Comparison of ENCODE assay signal across 25 cellular contexts in genomic region chr12:108346022-108346633, GRCh38. TPM values are rescaled to one million over a fixed set of nuclear protein-coding genes. Genes with fewer than 3 reads are reported as not detected.
"Had no signal": no experiment of that assay in that cellular context is flagged by ENCODE, and none has a peak within 500 bp of the region (broad histone marks: within the 10 kb centered on the region; RNA-seq: fewer than 3 reads in every experiment).

No MANE protein-coding gene starts in this region.

- H3K36me3 Mint-ChIP-seq: activated naive CD4-positive, alpha-beta T cell treated with anti-CD3 and anti-CD28 coated beads, Interleukin-2, amount 50 U/mL, for 72 hours; brain had no signal

- H3K4me1 ChIP-seq: SJSA1 had no signal

- ATAC-seq: activated CD8-positive, alpha-beta T cell treated with anti-CD3 and anti-CD28 coated beads, Interleukin-2, amount 10 ng/mL, durations not matched to agents 7 days and 5 days; activated naive CD8-positive, alpha-beta T cell treated with anti-CD3 and anti-CD28 coated beads, Interleukin-2, amount 50 U/mL, for 24 hours; SK-N-SH treated with all-trans-retinoic acid at 6 μM for 48 hours had no signal

- H3K9me3 Mint-ChIP-seq: activated naive CD8-positive, alpha-beta T cell treated with anti-CD3 and anti-CD28 coated beads, Interleukin-2, amount 50 U/mL, for 24 hours; activated T-cell treated with anti-CD3 and anti-CD28 coated beads, Interleukin-2, amount 50 U/mL, for 24 hours; T-helper 2 cell treated with Interferon-gamma antibody and Interleukin-4, amounts not matched to agents 5 μg/mL and 100 μg/mL, for 36 hours had no signal

- H3K27ac ChIP-seq: SJSA1 had no signal

- H3K36me3 ChIP-seq: SJSA1 had no signal

- H3K4me1 Mint-ChIP-seq: activated naive CD8-positive, alpha-beta T cell treated with anti-CD3 and anti-CD28 coated beads, Interleukin-2, amount 50 U/mL, for 24 hours had no signal

- H3K4me3 ChIP-seq: SJSA1 had no signal

- H3K27ac Mint-ChIP-seq: activated CD8-positive, alpha-beta T cell treated with anti-CD3 and anti-CD28 coated beads, Interleukin-2, amount 10 ng/mL, durations not matched to agents 7 days and 5 days; activated naive CD4-positive, alpha-beta T cell treated with anti-CD3 and anti-CD28 coated beads, Interleukin-2, amount 50 U/mL, for 72 hours; activated naive CD8-positive, alpha-beta T cell treated with anti-CD3 and anti-CD28 coated beads, Interleukin-2, amount 50 U/mL, for 24 hours; activated T-cell treated with anti-CD3 and anti-CD28 coated beads, Interleukin-2, amount 50 U/mL, for 24 hours; T-helper 2 cell treated with Interferon-gamma antibody and Interleukin-4, amounts not matched to agents 5 μg/mL and 100 μg/mL, for 36 hours had no signal

- DNase-seq: activated CD4-positive, alpha-beta T cell treated with anti-CD3 and anti-CD28 coated beads for 48 hours; activated CD4-positive, alpha-beta T cell treated with anti-CD3 and anti-CD28 coated beads, Interleukin-2, amount 50 U/mL, for 4 hours; activated CD4-positive, CD25-positive, alpha-beta regulatory T cell treated with anti-CD3 and anti-CD28 coated beads, Interleukin-2, amount 50 U/mL, for 72 hours; activated CD8-positive, alpha-beta T cell treated with anti-CD3 and anti-CD28 coated beads, Interleukin-2, amount 10 ng/mL, durations not matched to agents 7 days and 5 days; activated effector memory CD4-positive, alpha-beta T cell treated with anti-CD3 and anti-CD28 coated beads, Interleukin-2, amount 50 U/mL, for 16 hours; activated naive CD4-positive, alpha-beta T cell treated with Interleukin-2 at 50 U/mL for 16 hours; activated naive CD8-positive, alpha-beta T cell treated with anti-CD3 and anti-CD28 coated beads, Interleukin-2, amount 50 U/mL, for 24 hours; activated T-cell treated with anti-CD3 and anti-CD28 coated beads, Interleukin-2, amount 50 U/mL, for 24 hours; amygdala; Karpas-422; MM.1S; NCI-H1105 treated with DMSO at 0.1 percent for 48 hours; NCI-H1436 treated with DMSO at 0.1 percent for 48 hours; NCI-H187; NCI-H2081; NCI-H446; NCI-H524; SHP77; SW 1271 had no signal

- H3K9me3 ChIP-seq: SJSA1 had no signal

- H3K4me3 Mint-ChIP-seq: activated CD8-positive, alpha-beta T cell treated with anti-CD3 and anti-CD28 coated beads, Interleukin-2, amount 10 ng/mL, durations not matched to agents 7 days and 5 days; activated naive CD8-positive, alpha-beta T cell treated with anti-CD3 and anti-CD28 coated beads, Interleukin-2, amount 50 U/mL, for 24 hours; activated T-cell treated with anti-CD3 and anti-CD28 coated beads, Interleukin-2, amount 50 U/mL, for 24 hours; brain; T-helper 2 cell treated with Interferon-gamma antibody and Interleukin-4, amounts not matched to agents 5 μg/mL and 100 μg/mL, for 36 hours had no signal

- H3K27me3 ChIP-seq: SJSA1 had no signal

RNA-seq across cellular contexts. Expression of gene CMKLR1, which starts 7.0 kb away (rescaled TPM):
- total RNA-seq: activated naive CD4-positive, alpha-beta T cell treated with anti-CD3 and anti-CD28 coated beads, Interleukin-2, amount 50 U/mL, for 72 hours; SJSA1; T-helper 1 cell treated with Interleukin-12 subunit alpha and Interleukin-12 subunit beta and Interleukin-4 antibody, amounts not matched to agents 30 ng/mL and 1 ng/mL, for 36 hours had no signal
